11 cellular contexts compared by ENCODE assay signal in the genomic region with DNA sequence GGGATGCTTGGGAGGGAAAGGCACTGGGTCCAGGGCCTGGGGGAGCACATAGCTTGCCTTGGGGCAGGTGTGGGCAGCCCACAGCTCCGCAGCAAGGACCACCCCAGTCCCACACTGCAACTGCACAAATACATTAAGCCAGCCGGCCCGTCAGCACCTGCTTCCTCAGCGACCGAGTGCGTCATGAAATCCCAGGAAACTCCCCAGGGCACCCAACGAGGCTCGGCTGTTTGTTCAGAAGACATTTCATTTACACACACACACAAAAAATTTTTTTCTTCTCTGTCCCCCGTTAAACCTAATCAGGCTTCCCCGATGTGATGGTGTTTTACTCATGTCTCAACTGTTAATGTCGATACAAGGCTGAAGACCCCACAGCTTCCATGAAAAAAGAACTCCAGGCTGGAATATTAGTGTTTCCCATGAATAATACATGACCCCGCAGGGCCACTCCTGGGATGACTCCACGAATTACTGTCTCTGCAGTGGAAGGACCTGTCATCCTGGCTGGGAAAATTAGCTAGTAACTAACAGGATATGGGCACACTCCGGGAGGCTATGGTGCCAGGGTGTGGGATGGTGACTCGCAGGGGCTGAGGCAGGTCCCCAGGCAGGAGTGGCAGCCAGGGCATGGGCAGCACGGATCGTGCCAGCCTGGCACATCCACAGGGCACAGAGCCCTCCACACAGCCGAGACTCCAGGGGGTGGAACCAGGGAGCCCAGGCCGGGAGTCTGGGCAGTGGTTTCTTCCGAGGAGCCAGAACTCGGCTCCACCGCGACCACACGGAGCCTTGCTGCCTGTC.
DNase-seq lines count a peak whose midpoint lies in the region; ATAC-seq, FAIRE-seq and TF ChIP-seq lines count a peak whose summit lies in the region.
"Had no signal": no experiment of that assay in that cellular context is flagged by ENCODE, and none has a peak within 500 bp of the region (broad histone marks: within the 10 kb centered on the region; RNA-seq: fewer than 3 reads in every experiment).

No MANE protein-coding gene starts in this region.

- H3K27ac Mint-ChIP-seq in nephron progenitor cell: peak overlapping the region; percentile 43
- no peak overlapping the region for H3K27ac Mint-ChIP-seq in activated T-cell treated with anti-CD3 and anti-CD28 coated beads, Interleukin-2, amount 50 U/mL, for 24 hours
- H3K27ac Mint-ChIP-seq: activated T-helper 17 cell treated with anti-CD3 and anti-CD28 coated beads, Interleukin-2, amount 50 U/mL, for 72 hours had no signal

- ATAC-seq in GM18861 (IDR thresholded peaks at IDR 0.05; ENCODE audit: unreplicated experiment) (no peak), GM18870 (IDR thresholded peaks at IDR 0.05; ENCODE audit: unreplicated experiment) (no peak), GM19467 (IDR thresholded peaks at IDR 0.05; ENCODE audit: unreplicated experiment) (no peak)
- ATAC-seq: activated T-helper 17 cell treated with anti-CD3 and anti-CD28 coated beads, Interleukin-2, amount 50 U/mL, for 72 hours had no signal

- FAIRE-seq in bronchial epithelial cell (lab: Jason Lieb, UNC): no peak

- H3K4me3 Mint-ChIP-seq in nephron progenitor cell: no peak overlapping the region
- H3K4me3 Mint-ChIP-seq in activated T-cell treated with anti-CD3 and anti-CD28 coated beads, Interleukin-2, amount 50 U/mL, for 24 hours: no peak overlapping the region
- H3K4me3 Mint-ChIP-seq: activated T-helper 17 cell treated with anti-CD3 and anti-CD28 coated beads, Interleukin-2, amount 50 U/mL, for 72 hours had no signal

- no peak for TF ChIP-seq CTCF in bronchial epithelial cell (IDR thresholded peaks at IDR 0.05; ENCODE audit: insufficient read depth, low read length, severe bottlenecking)
- TF ChIP-seq CTCF in nephron progenitor cell (IDR thresholded peaks at IDR 0.05): no peak

- peaks cover 6% of the 10 kb centered on the region for H3K9me3 Mint-ChIP-seq in nephron progenitor cell
- H3K9me3 Mint-ChIP-seq in activated T-cell treated with anti-CD3 and anti-CD28 coated beads, Interleukin-2, amount 50 U/mL, for 24 hours: no peaks in the 10 kb centered on the region
- H3K9me3 Mint-ChIP-seq: activated T-helper 17 cell treated with anti-CD3 and anti-CD28 coated beads, Interleukin-2, amount 50 U/mL, for 72 hours had no signal

- no peaks in the 10 kb centered on the region for H3K27me3 Mint-ChIP-seq in nephron progenitor cell (ENCODE audit: low read depth, poor library complexity)
- H3K27me3 Mint-ChIP-seq in activated T-cell treated with anti-CD3 and anti-CD28 coated beads, Interleukin-2, amount 50 U/mL, for 24 hours: no peaks in the 10 kb centered on the region
- H3K27me3 Mint-ChIP-seq: activated T-helper 17 cell treated with anti-CD3 and anti-CD28 coated beads, Interleukin-2, amount 50 U/mL, for 72 hours had no signal

- H3K4me3 ChIP-seq in bronchial epithelial cell (ENCODE audit: low read depth, low read length): no peak overlapping the region
- H3K4me3 ChIP-seq: right atrium auricular region had no signal

- DNase-seq in DMS53 (lab: John Stamatoyannopoulos, UW) (peak; percentile 95), NCI-H2107 treated with DMSO at 0.1 percent for 48 hours (lab: John Stamatoyannopoulos, UW; ENCODE audit: unreplicated experiment) (peak; percentile 61), bronchial epithelial cell (ENCODE audit: low read depth) (peak; percentile 80), nephron progenitor cell (no peak)
- no peak for DNase-seq in activated T-cell treated with anti-CD3 and anti-CD28 coated beads, Interleukin-2, amount 50 U/mL, for 24 hours
- DNase-seq: stimulated activated CD8-positive, alpha-beta memory T cell treated with anti-CD3 and anti-CD28 coated beads, Interleukin-4, amount 100 ng/mL, for 48 hours had no signal

- H3K4me1 Mint-ChIP-seq in nephron progenitor cell: peaks cover 88% of the 10 kb centered on the region
- no peaks in the 10 kb centered on the region for H3K4me1 Mint-ChIP-seq in activated T-cell treated with anti-CD3 and anti-CD28 coated beads, Interleukin-2, amount 50 U/mL, for 24 hours (ENCODE audit: low read depth)
- H3K4me1 Mint-ChIP-seq: activated T-helper 17 cell treated with anti-CD3 and anti-CD28 coated beads, Interleukin-2, amount 50 U/mL, for 72 hours had no signal

- peaks cover 7% of the 10 kb centered on the region for H3K36me3 ChIP-seq in bronchial epithelial cell (ENCODE audit: control insufficient read depth, insufficient read depth, low read length)
- H3K36me3 ChIP-seq: right atrium auricular region had no signal

- no peaks in the 10 kb centered on the region for H3K36me3 Mint-ChIP-seq in nephron progenitor cell (ENCODE audit: low read depth)
- no peaks in the 10 kb centered on the region for H3K36me3 Mint-ChIP-seq in activated T-cell treated with anti-CD3 and anti-CD28 coated beads, Interleukin-2, amount 50 U/mL, for 24 hours (ENCODE audit: low read depth)

- no peaks in the 10 kb centered on the region for H3K27me3 ChIP-seq in bronchial epithelial cell (ENCODE audit: control insufficient read depth, insufficient read depth, low read length)
- H3K27me3 ChIP-seq: right atrium auricular region had no signal

Comparison
In these comparisons a context has a peak if more than half of its experiments do, and no peak if none do; other contexts are left out.
1. DNase-seq: peak in DMS53 (single experiment), NCI-H2107 treated with DMSO at 0.1 percent for 48 hours (single experiment) and bronchial epithelial cell (single experiment); none in nephron progenitor cell (single experiment) and activated T-cell treated with anti-CD3 and anti-CD28 coated beads, Interleukin-2, amount 50 U/mL, for 24 hours (single experiment).